Comparison of ENCODE assay signal across 12 cellular contexts in the genomic region with DNA sequence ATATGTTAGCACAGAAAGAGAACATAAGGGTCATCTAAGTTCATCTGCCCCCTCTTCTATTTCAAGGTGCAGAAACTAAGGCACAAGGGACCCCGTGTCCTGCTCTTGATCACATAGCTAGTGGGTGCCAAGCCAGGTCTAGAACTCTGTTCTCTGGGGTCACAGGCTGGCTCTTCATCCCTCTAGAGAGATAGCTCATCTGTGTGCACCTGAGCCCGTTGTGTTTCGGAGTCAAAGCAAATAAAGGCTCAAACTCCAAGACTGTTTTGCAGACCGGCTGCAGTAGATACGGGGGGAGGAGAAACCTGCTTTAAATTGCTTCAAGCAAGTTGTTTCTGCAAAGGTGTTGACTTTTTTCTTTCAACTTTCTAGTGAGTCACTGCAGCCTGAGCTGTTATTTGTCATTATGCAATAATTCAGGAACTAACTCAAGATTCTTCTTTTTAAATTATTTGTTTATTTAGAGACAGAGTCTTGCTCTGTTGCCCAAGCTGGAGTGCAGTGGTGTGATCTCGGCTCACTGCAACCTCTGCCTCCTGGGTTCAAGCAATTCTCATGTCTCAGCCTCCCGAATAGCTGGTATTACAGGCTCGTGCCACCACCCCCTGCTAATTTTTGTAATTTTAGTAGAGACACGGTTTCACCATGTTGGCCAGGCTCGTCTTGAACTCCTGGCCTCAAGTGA. TPM values are rescaled to one million over a fixed set of nuclear protein-coding genes. Genes with fewer than 3 reads are reported as not detected.
A peak's percentile ranks its signal among the peaks of the same experiment; 100 is the strongest.
DNase-seq lines count a peak whose midpoint lies in the region; ATAC-seq and TF ChIP-seq lines count a peak whose summit lies in the region.
"Had no signal": no experiment of that assay in that cellular context is flagged by ENCODE, and none has a peak within 500 bp of the region (broad histone marks: within the 10 kb centered on the region; RNA-seq: fewer than 3 reads in every experiment).

No MANE protein-coding gene starts in this region.

- intact Hi-C loops in mammary epithelial cell (cut with micrococcal nuclease), result loop anchor here (5.0 kb wide), 1 partner anchor 38 kb away; the partner anchor contains the start of gene COA1

- H3K4me2 ChIP-seq in mammary epithelial cell (ENCODE audit: insufficient read depth, low read depth, low read length), result peak overlapping the region; percentile 67
- no peak overlapping the region for H3K4me2 ChIP-seq in mesenchymal stem cell (ENCODE audit: low read length, poor library complexity, severe bottlenecking)

- in situ Hi-C loops in mammary epithelial cell (cut with MboI; ENCODE audit: low sequenced_read_pairs in 2 of 2), result no loop called here

- BruUV-seq in mammary epithelial cell (replicated peaks; lab: Mats Ljungman, UMichigan), result no TSS peak

- H3K9me3 ChIP-seq in HUES6 (ENCODE audit: control insufficient read depth, insufficient read depth, low read depth, low read length) (no peaks in the 10 kb centered on the region), mammary epithelial cell (replicated peaks; ENCODE audit: insufficient read depth, low read length) (no peaks in the 10 kb centered on the region), mesenchymal stem cell (ENCODE audit: control insufficient read depth, low read length) (no peaks in the 10 kb centered on the region)
- H3K9me3 ChIP-seq: MG63, SJCRH30 had no signal

- H3K27me3 ChIP-seq in HUES6 (ENCODE audit: control insufficient read depth, insufficient read depth, low read length) (peaks cover 4% of the 10 kb centered on the region; the same call in 1 of the 2 replicates), mammary epithelial cell (ENCODE audit: insufficient read depth, low read length) (no peaks in the 10 kb centered on the region), mesenchymal stem cell (ENCODE audit: control insufficient read depth in 1 of 2, insufficient read depth in 1 of 2, low read length in 2 of 2) (no peaks in the 10 kb centered on the region)
- H3K27me3 ChIP-seq: MG63, SJCRH30 had no signal

- H2BK120ac ChIP-seq in mesenchymal stem cell (ENCODE audit: low read depth, low read length), result no peak overlapping the region

- no peak overlapping the region for H2AFZ ChIP-seq in mammary epithelial cell (ENCODE audit: low read depth, low read length)
- H2AFZ ChIP-seq in mesenchymal stem cell (ENCODE audit: low read depth, low read length), result no peak overlapping the region

- H3K4me1 ChIP-seq in HUES6 (ENCODE audit: control insufficient read depth, insufficient read depth, low read length) (peaks cover 23% of the 10 kb centered on the region), mammary epithelial cell (ENCODE audit: insufficient read depth, low read length) (peaks cover 24% of the 10 kb centered on the region), mesenchymal stem cell (ENCODE audit: control insufficient read depth, insufficient read depth, low read depth, low read length) (peaks cover 14% of the 10 kb centered on the region)
- H3K4me1 ChIP-seq: SJCRH30 had no signal

- H2AK5ac ChIP-seq in mesenchymal stem cell (ENCODE audit: low read length, severe bottlenecking), result no peak overlapping the region

- peak; percentile 43 for DNase-seq in A172 (ENCODE audit: low spot score)
- peak; percentile 75 for DNase-seq in mammary epithelial cell
- DNase-seq in mesenchymal stem cell, result peak; percentile 58
- DNase-seq in ureter (ENCODE audit: low spot score), result no peak
- DNase-seq: CD4-positive, alpha-beta memory T cell; effector memory CD8-positive, alpha-beta T cell; MG63; SJCRH30 had no signal

- peaks cover 13% of the 10 kb centered on the region for H3K79me2 ChIP-seq in mammary epithelial cell (ENCODE audit: insufficient read depth, low read length)

- ATAC-seq in GM18511 (IDR thresholded peaks at IDR 0.05; ENCODE audit: unreplicated experiment) (no peak), HG02763 (IDR thresholded peaks at IDR 0.05; ENCODE audit: unreplicated experiment) (no peak), GM18517 (IDR thresholded peaks at IDR 0.05; ENCODE audit: unreplicated experiment) (no peak)
- ATAC-seq: effector memory CD8-positive, alpha-beta T cell had no signal

- TF ChIP-seq CTCF in mammary epithelial cell (conservative IDR thresholded peaks at IDR 0.05 in 1 of 2, IDR thresholded peaks at IDR 0.05 in 1 of 2; ENCODE audit: extremely low read depth in 1 of 2, insufficient read depth in 1 of 2, low read depth in 1 of 2, low read length in 2 of 2), result no peak

- H3K27ac ChIP-seq in HUES6 (ENCODE audit: low read depth, low read length) (no peak overlapping the region), mammary epithelial cell (ENCODE audit: insufficient read depth, low read depth, low read length) (peak overlapping the region; percentile 42), mesenchymal stem cell (ENCODE audit: low read length, poor library complexity, severe bottlenecking) (no peak overlapping the region)
- H3K27ac ChIP-seq: SJCRH30 had no signal

- no peak overlapping the region for H2BK15ac ChIP-seq in mesenchymal stem cell (ENCODE audit: low read depth, poor library complexity, severe bottlenecking)

- no peak overlapping the region for H3K14ac ChIP-seq in mesenchymal stem cell (ENCODE audit: low read length in 2 of 2)

- H2BK12ac ChIP-seq in mesenchymal stem cell (ENCODE audit: low read length in 2 of 2), result peak overlapping the region in 1 of 2 experiments; percentile 18

- H2BK5ac ChIP-seq in mesenchymal stem cell (ENCODE audit: low read depth, low read length, poor library complexity, severe bottlenecking), result no peak overlapping the region

- WGBS in mammary epithelial cell (ENCODE audit: low coverage, missing lambda C conversion rate), result 54% methylated on average over 10 of the region's 10 CpGs
- 77% methylated on average over 10 of the region's 10 CpGs for WGBS in mesenchymal stem cell

- H3K36me3 ChIP-seq in HUES6 (ENCODE audit: control insufficient read depth, insufficient read depth, low read length) (no peaks in the 10 kb centered on the region), mammary epithelial cell (ENCODE audit: insufficient read depth, low read length) (no peaks in the 10 kb centered on the region), mesenchymal stem cell (ENCODE audit: control insufficient read depth in 1 of 2, insufficient read depth in 2 of 2, low read depth in 1 of 2, low read length in 2 of 2) (peaks cover 3 to 25% of the 10 kb centered on the region in 2 experiments)
- H3K36me3 ChIP-seq: MG63, SJCRH30 had no signal

- CTCF ChIA-PET in mammary epithelial cell (lab: Charles Lee; ENCODE audit: low non-redundant PET), result no interaction called here

- no peak overlapping the region for H3K4ac ChIP-seq in mesenchymal stem cell (ENCODE audit: low read depth in 1 of 2, low read length in 2 of 2)

- H3K18ac ChIP-seq in mesenchymal stem cell (ENCODE audit: low read depth in 1 of 2, low read length in 2 of 2), result peak overlapping the region in 1 of 2 experiments; percentile 64

- peaks cover 32% of the 10 kb centered on the region for H3K79me1 ChIP-seq in mesenchymal stem cell (replicated peaks; ENCODE audit: low read length, poor library complexity, severe bottlenecking)

- dilution Hi-C loops in mammary epithelial cell (cut with HindIII; ENCODE audit: low sequenced_read_pairs), result loop anchor here (5.0 kb wide), 1 partner anchor 48 kb away; no protein-coding TSS in a partner anchor

- no peak overlapping the region for H4K8ac ChIP-seq in mesenchymal stem cell (ENCODE audit: low read length)

- H4K91ac ChIP-seq in mesenchymal stem cell (ENCODE audit: low read length), result no peak overlapping the region

- H3K9ac ChIP-seq in HUES6 (ENCODE audit: low read length), result peak overlapping the region; percentile 9
- H3K9ac ChIP-seq in mammary epithelial cell (ENCODE audit: insufficient read depth, low read length), result no peak overlapping the region
- H3K9ac ChIP-seq in mesenchymal stem cell (ENCODE audit: low read length), result no peak overlapping the region

- H4K20me1 ChIP-seq in mammary epithelial cell (ENCODE audit: insufficient read depth, low read length), result no peaks in the 10 kb centered on the region

- no peak overlapping the region for H3K23ac ChIP-seq in mesenchymal stem cell (ENCODE audit: low read length in 2 of 2)

- H3K4me3 ChIP-seq in HUES6 (ENCODE audit: low read depth, low read length), result no peak overlapping the region
- H3K4me3 ChIP-seq in mammary epithelial cell (replicated peaks in 1 of 3; ENCODE audit: insufficient read depth in 1 of 3, low read depth in 2 of 3, low read length in 3 of 3), result peak overlapping the region in 1 of 3 experiments; percentile 25
- H3K4me3 ChIP-seq in mesenchymal stem cell (ENCODE audit: insufficient read depth in 1 of 2, low read depth in 1 of 2, low read length in 2 of 2), result no peak overlapping the region
- H3K4me3 ChIP-seq: MG63, SJCRH30 had no signal

RNA-seq across cellular contexts. Expression of gene BLVRA, which starts 6.5 kb away (rescaled TPM):
- 129 and 138 TPM in 2 replicates for total RNA-seq in A172 (2014; rRNA removed; shearing (Covaris generic))
- total RNA-seq in mammary epithelial cell, result 10 to 100 TPM; 24.7 to 37.3 TPM
- 44.4 TPM for polyA plus RNA-seq in mammary epithelial cell
- polyA minus RNA-seq in mammary epithelial cell, result 83.4 TPM
- polyA plus RNA-seq in mesenchymal stem cell (2013, experiment 1 of 2), result 66.7 TPM
- 67.2 TPM for polyA plus RNA-seq in mesenchymal stem cell (2013, experiment 2 of 2)
- total RNA-seq in ureter, result 35.9 TPM

RNA-seq across cellular contexts. Expression of gene COA1, which starts 35.6 kb away (rescaled TPM):
- total RNA-seq in A172 (2014; rRNA removed; shearing (Covaris generic)), result 87.5 and 154 TPM in 2 replicates
- total RNA-seq in mammary epithelial cell (10 to 100 TPM; 34.8 to 51.6 TPM), ureter (76.2 TPM)
- polyA plus RNA-seq in mammary epithelial cell, result 25.9 TPM
- 16.5 TPM for polyA minus RNA-seq in mammary epithelial cell
- polyA plus RNA-seq in mesenchymal stem cell (2013, experiment 1 of 2), result 53.6 TPM
- polyA plus RNA-seq in mesenchymal stem cell (2013, experiment 2 of 2), result 55.1 TPM
